In genomic region chr7:44574286-44574872, GRCh38 we compare ENCODE assay signal across 9 cellular contexts. TPM values are rescaled to one million over a fixed set of nuclear protein-coding genes. Genes with fewer than 3 reads are reported as not detected.
DNase-seq lines count a peak whose midpoint lies in the region; ATAC-seq and TF ChIP-seq lines count a peak whose summit lies in the region.
"Had no signal": no experiment of that assay in that cellular context is flagged by ENCODE, and none has a peak within 500 bp of the region (broad histone marks: within the 10 kb centered on the region; RNA-seq: fewer than 3 reads in every experiment).

No MANE protein-coding gene starts in this region.

- H3K9me3 ChIP-seq in cardiac muscle cell (ENCODE audit: low read depth): no peaks in the 10 kb centered on the region

- no peak for ATAC-seq in Right ventricle myocardium inferior

- H3K36me3 ChIP-seq in cardiac muscle cell: peaks cover 52% of the 10 kb centered on the region

- H3K4me3 ChIP-seq in cardiac muscle cell: peak overlapping the region; percentile 76

- H3K4me1 ChIP-seq in cardiac muscle cell (ENCODE audit: low read depth): peaks cover 12% of the 10 kb centered on the region
- H3K4me1 ChIP-seq: foreskin keratinocyte had no signal

- H3K4me1 Mint-ChIP-seq in activated naive CD8-positive, alpha-beta T cell treated with anti-CD3 and anti-CD28 coated beads for 36 hours: peaks cover 39% of the 10 kb centered on the region
- H3K4me1 Mint-ChIP-seq in type B pancreatic cell (ENCODE audit: unreplicated experiment): peaks cover 11% of the 10 kb centered on the region

- intact Hi-C loops in Right ventricle myocardium inferior (cut with DNase I): loop anchor here (10.0 kb wide), 1 partner anchor 540 kb away; the partner anchor contains the start of gene TBRG4

- H3K27me3 ChIP-seq in cardiac muscle cell: no peaks in the 10 kb centered on the region
- H3K27me3 ChIP-seq: foreskin keratinocyte had no signal

- peak overlapping the region; percentile 89 for H3K4me3 Mint-ChIP-seq in activated naive CD8-positive, alpha-beta T cell treated with anti-CD3 and anti-CD28 coated beads for 36 hours
- H3K4me3 Mint-ChIP-seq in type B pancreatic cell: peak overlapping the region; percentile 99

- H3K27ac ChIP-seq in cardiac muscle cell: peak overlapping the region; percentile 90

- DNase-seq in cardiac muscle cell (ENCODE audit: low read depth in 1 of 2, low spot score in 1 of 2) (no peak), Right ventricle myocardium inferior (ENCODE audit: missing footprints) (no peak), left kidney (ENCODE audit: low read depth, low spot score) (peak; percentile 12), type B pancreatic cell (ENCODE audit: extremely low spot score, unreplicated experiment) (no peak), NCI-H510A (lab: John Stamatoyannopoulos, UW) (no peak), activated gamma-delta T cell (lab: John Stamatoyannopoulos, UW) (no peak), NCI-H2107 treated with DMSO at 0.1 percent for 48 hours (lab: John Stamatoyannopoulos, UW; ENCODE audit: unreplicated experiment) (no peak)
- DNase-seq in activated naive CD8-positive, alpha-beta T cell treated with anti-CD3 and anti-CD28 coated beads for 36 hours: no peak

- peak overlapping the region; percentile 96 for H3K27ac Mint-ChIP-seq in activated naive CD8-positive, alpha-beta T cell treated with anti-CD3 and anti-CD28 coated beads for 36 hours
- peak overlapping the region; percentile 97 for H3K27ac Mint-ChIP-seq in type B pancreatic cell

- no peaks in the 10 kb centered on the region for H3K9me3 Mint-ChIP-seq in activated naive CD8-positive, alpha-beta T cell treated with anti-CD3 and anti-CD28 coated beads for 36 hours
- H3K9me3 Mint-ChIP-seq in type B pancreatic cell: no peaks in the 10 kb centered on the region

- no peaks in the 10 kb centered on the region for H3K27me3 Mint-ChIP-seq in activated naive CD8-positive, alpha-beta T cell treated with anti-CD3 and anti-CD28 coated beads for 36 hours
- no peaks in the 10 kb centered on the region for H3K27me3 Mint-ChIP-seq in type B pancreatic cell

- TF ChIP-seq CTCF in cardiac muscle cell (IDR thresholded peaks at IDR 0.05; ENCODE audit: low read depth, low read length): no peak
- TF ChIP-seq CTCF in type B pancreatic cell (conservative IDR thresholded peaks at IDR 0.05): no peak

- peaks cover 54% of the 10 kb centered on the region for H3K36me3 Mint-ChIP-seq in activated naive CD8-positive, alpha-beta T cell treated with anti-CD3 and anti-CD28 coated beads for 36 hours
- H3K36me3 Mint-ChIP-seq in type B pancreatic cell: peaks cover 26% of the 10 kb centered on the region

RNA-seq across cellular contexts. Expression of gene DDX56, which starts 0.7 kb away (rescaled TPM):
- total RNA-seq in cardiac muscle cell (52.3 and 65.2 TPM in 2 replicates), Right ventricle myocardium inferior (29.6 TPM), type B pancreatic cell (ENCODE audit: low replicate concordance) (86.5 and 100 TPM in 2 replicates)
- polyA plus RNA-seq in cardiac muscle cell: 62.1 and 78.1 TPM in 2 replicates
- 100 to 1,000 TPM; 142 to 154 TPM for total RNA-seq in activated naive CD8-positive, alpha-beta T cell treated with anti-CD3 and anti-CD28 coated beads for 36 hours

RNA-seq across cellular contexts. Expression of gene TMED4, which starts 7.7 kb away (rescaled TPM):
- 318 and 319 TPM in 2 replicates for total RNA-seq in cardiac muscle cell
- 124 and 144 TPM in 2 replicates for polyA plus RNA-seq in cardiac muscle cell
- total RNA-seq in Right ventricle myocardium inferior: 49.7 TPM
- total RNA-seq in activated naive CD8-positive, alpha-beta T cell treated with anti-CD3 and anti-CD28 coated beads for 36 hours: 10 to 100 TPM; 70.3 to 70.8 TPM
- 92.8 and 97.1 TPM in 2 replicates for total RNA-seq in type B pancreatic cell (ENCODE audit: low replicate concordance)

RNA-seq across cellular contexts. Expression of gene OGDH, which starts 32.0 kb away (rescaled TPM):
- 110 and 111 TPM in 2 replicates for total RNA-seq in cardiac muscle cell
- polyA plus RNA-seq in cardiac muscle cell: 71.9 and 80.0 TPM in 2 replicates
- total RNA-seq in Right ventricle myocardium inferior: 679 TPM
- total RNA-seq in activated naive CD8-positive, alpha-beta T cell treated with anti-CD3 and anti-CD28 coated beads for 36 hours: 10 to 100 TPM; 75.8 to 77.9 TPM
- total RNA-seq in type B pancreatic cell (ENCODE audit: low replicate concordance): 92.8 and 122 TPM in 2 replicates

RNA-seq across cellular contexts. Expression of gene NPC1L1, which starts 33.2 kb away (rescaled TPM):
- total RNA-seq in cardiac muscle cell (0.21 TPM in 1 of 2 replicates, not detected in the other), Right ventricle myocardium inferior (0.05 TPM), type B pancreatic cell (ENCODE audit: low replicate concordance) (8.8 and 11.0 TPM in 2 replicates)
- not detected in 2 replicates for polyA plus RNA-seq in cardiac muscle cell
- not detected for total RNA-seq in activated naive CD8-positive, alpha-beta T cell treated with anti-CD3 and anti-CD28 coated beads for 36 hours
- total RNA-seq: foreskin keratinocyte had no signal
- polyA plus RNA-seq: foreskin keratinocyte had no signal
